In genomic region chr13:37375071-37375470, GRCh38 we compare ENCODE assay signal across 22 cellular contexts.
DNase-seq lines count a peak whose midpoint lies in the region; ATAC-seq, FAIRE-seq and TF ChIP-seq lines count a peak whose summit lies in the region.
"Had no signal": no experiment of that assay in that cellular context is flagged by ENCODE, and none has a peak within 500 bp of the region (broad histone marks: within the 10 kb centered on the region; RNA-seq: fewer than 3 reads in every experiment).

No MANE protein-coding gene starts in this region.

- no peaks in the 10 kb centered on the region for H3K79me2 ChIP-seq in PC-3 (ENCODE audit: low read length)

- peak; percentile 42; the same call in 1 of the 2 replicates for ATAC-seq in PC-3
- ATAC-seq in GM21515 (IDR thresholded peaks at IDR 0.05; ENCODE audit: unreplicated experiment): no peak
- no peak for ATAC-seq in lower lobe of right lung
- ATAC-seq: A549, HCT116 had no signal

- H3K27me3 ChIP-seq in PC-3 (ENCODE audit: low read length) (no peaks in the 10 kb centered on the region), bronchial epithelial cell (ENCODE audit: control insufficient read depth, insufficient read depth, low read length) (no peaks in the 10 kb centered on the region), lower lobe of right lung (ENCODE audit: low read depth) (no peaks in the 10 kb centered on the region), left ventricle myocardium inferior (ENCODE audit: low read depth) (no peaks in the 10 kb centered on the region)

- CTCF ChIA-PET in PC-3 (lab: Charles Lee): no interaction called here

- H4K20me1 ChIP-seq in PC-3 (ENCODE audit: low read length): no peaks in the 10 kb centered on the region

- H3K9me3 ChIP-seq in PC-3 (ENCODE audit: low read length) (no peaks in the 10 kb centered on the region), lower lobe of right lung (no peaks in the 10 kb centered on the region), left ventricle myocardium inferior (replicated peaks) (no peaks in the 10 kb centered on the region)
- H3K9me3 ChIP-seq: A549, Caco-2 had no signal

- H2AFZ ChIP-seq in PC-3 (ENCODE audit: low read length): no peak overlapping the region

- H3K4me1 ChIP-seq in PC-3 (ENCODE audit: insufficient read depth, low read length): no peaks in the 10 kb centered on the region
- no peaks in the 10 kb centered on the region for H3K4me1 ChIP-seq in lower lobe of right lung
- peaks cover 5% of the 10 kb centered on the region for H3K4me1 ChIP-seq in left ventricle myocardium inferior
- H3K4me1 ChIP-seq: A549, Caco-2 had no signal

- H3K9ac ChIP-seq in PC-3 (ENCODE audit: low read length): no peak overlapping the region

- no TSS peak for BruUV-seq in PC-3 (replicated peaks; lab: Mats Ljungman, UMichigan)

- no peak for TF ChIP-seq CTCF in PC-3 (conservative IDR thresholded peaks at IDR 0.05; ENCODE audit: low read depth, low read length)
- no peak for TF ChIP-seq CTCF in bronchial epithelial cell (IDR thresholded peaks at IDR 0.05; ENCODE audit: insufficient read depth, low read length, severe bottlenecking)
- no peak for TF ChIP-seq CTCF in lower lobe of right lung (IDR thresholded peaks at IDR 0.05)
- TF ChIP-seq CTCF in left ventricle myocardium inferior (IDR thresholded peaks at IDR 0.05; ENCODE audit: borderline replicate concordance): no peak

- POLR2A ChIA-PET in PC-3 (lab: Charles Lee; ENCODE audit: unreplicated experiment): no interaction called here

- H3K36me3 ChIP-seq in PC-3 (ENCODE audit: low read depth, low read length): no peaks in the 10 kb centered on the region
- no peaks in the 10 kb centered on the region for H3K36me3 ChIP-seq in bronchial epithelial cell (ENCODE audit: control insufficient read depth, insufficient read depth, low read length)
- H3K36me3 ChIP-seq in lower lobe of right lung: no peaks in the 10 kb centered on the region
- H3K36me3 ChIP-seq in left ventricle myocardium inferior: no peaks in the 10 kb centered on the region

- peak; percentile 58 for FAIRE-seq in bronchial epithelial cell (lab: Jason Lieb, UNC)
- FAIRE-seq: A549, D721Med, HTR-8/SVneo had no signal

- H3K27ac ChIP-seq in PC-3 (ENCODE audit: low read length) (no peak overlapping the region), lower lobe of right lung (no peak overlapping the region), left ventricle myocardium inferior (replicated peaks) (no peak overlapping the region)
- H3K27ac ChIP-seq: 22Rv1, A549, C4-2B had no signal

- H3K4me3 ChIP-seq in PC-3 (ENCODE audit: low read length): no peak overlapping the region
- no peak overlapping the region for H3K4me3 ChIP-seq in bronchial epithelial cell (ENCODE audit: low read depth, low read length)
- no peak overlapping the region for H3K4me3 ChIP-seq in lower lobe of right lung
- no peak overlapping the region for H3K4me3 ChIP-seq in left ventricle myocardium inferior
- H3K4me3 ChIP-seq: A549 had no signal

- no peaks in the 10 kb centered on the region for H3F3A ChIP-seq in PC-3 (ENCODE audit: low read length, unreplicated experiment)

- H3K4me2 ChIP-seq in PC-3 (ENCODE audit: low read length): no peak overlapping the region
- H3K4me2 ChIP-seq: A549 had no signal

- intact Hi-C loops in PC-3 (cut with micrococcal nuclease): no loop called here
- intact Hi-C loops in lower lobe of right lung (cut with DNase I): no loop called here
- intact Hi-C loops in left ventricle myocardium inferior (cut with micrococcal nuclease): no loop called here

- DNase-seq in DMS53 (lab: John Stamatoyannopoulos, UW) (peak; percentile 31), DMS53 treated with DMSO at 0.1 percent for 48 hours (lab: John Stamatoyannopoulos, UW; ENCODE audit: unreplicated experiment) (no peak), PC-3 (peak; percentile 22), bronchial epithelial cell (ENCODE audit: low read depth) (peak; percentile 78), iris pigment epithelial cell (ENCODE audit: low read depth) (peak; percentile 38), lower lobe of right lung (no peak), left ventricle myocardium inferior (no peak)
- DNase-seq: AML-193; Caco-2; CD4-positive, alpha-beta T cell; DMS79 treated with DMSO at 0.1 percent for 48 hours; GF-D8; GOT3; H7; HFFc6 had no signal

- no peaks in the 10 kb centered on the region for H3K9me2 ChIP-seq in PC-3 (replicated peaks; ENCODE audit: low read length)

Comparison
In these comparisons a context has a peak if more than half of its experiments do, and no peak if none do; other contexts are left out.
1. DNase-seq: peak in DMS53 (single experiment), PC-3 (single experiment), bronchial epithelial cell (single experiment) and iris pigment epithelial cell (single experiment); none in DMS53 treated with DMSO at 0.1 percent for 48 hours (single experiment), lower lobe of right lung (single experiment) and left ventricle myocardium inferior (single experiment).